In the genomic region with DNA sequence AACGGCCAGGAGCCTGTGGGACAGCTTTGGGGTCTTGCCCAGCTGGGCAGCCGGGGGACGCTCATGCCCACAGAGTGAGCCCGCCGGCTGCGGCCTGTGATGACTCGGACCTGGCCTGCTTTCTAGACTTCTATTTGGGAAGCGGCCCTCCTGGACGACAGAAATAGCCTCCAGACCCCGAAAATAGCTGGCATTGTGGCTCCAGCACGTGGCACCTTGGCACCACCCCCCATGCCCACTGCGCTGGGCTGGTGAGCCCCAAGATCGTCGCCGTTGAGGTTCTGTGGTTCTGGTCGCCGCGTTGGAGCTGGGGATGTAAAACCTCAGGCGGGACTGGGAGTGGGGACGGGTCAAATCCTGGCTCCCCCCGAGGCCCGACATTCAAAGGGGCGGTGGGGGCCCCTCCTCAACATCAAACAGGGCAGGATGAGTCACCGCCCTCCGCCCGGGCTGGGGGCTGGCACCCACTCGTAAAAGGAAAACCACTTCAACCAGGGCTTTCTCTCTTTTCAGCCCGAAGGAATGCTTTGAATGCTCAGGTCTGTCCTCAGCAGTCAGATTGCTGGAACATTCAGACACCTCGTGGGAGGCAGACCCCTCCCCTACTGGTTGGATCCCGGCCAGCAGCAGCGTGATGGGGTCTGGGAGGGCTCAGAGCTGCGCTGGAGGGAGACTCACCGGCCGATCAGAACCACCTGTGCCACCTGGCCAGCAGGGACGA, we compare ENCODE assay signal across 15 cellular contexts. TPM values are rescaled to one million over a fixed set of nuclear protein-coding genes. Genes with fewer than 3 reads are reported as not detected.
A peak's percentile ranks its signal among the peaks of the same experiment; 100 is the strongest.
DNase-seq lines count a peak whose midpoint lies in the region; ATAC-seq and TF ChIP-seq lines count a peak whose summit lies in the region.
"Had no signal": no experiment of that assay in that cellular context is flagged by ENCODE, and none has a peak within 500 bp of the region (broad histone marks: within the 10 kb centered on the region; RNA-seq: fewer than 3 reads in every experiment).

No MANE protein-coding gene starts in this region.

- H3F3A ChIP-seq in Loucy (ENCODE audit: low read depth), result no peaks in the 10 kb centered on the region

- H4K20me1 ChIP-seq in Loucy (ENCODE audit: insufficient read depth, low read length, poor library complexity, severe bottlenecking), result no peaks in the 10 kb centered on the region

- no peaks in the 10 kb centered on the region for H3K9me3 ChIP-seq in left ventricle myocardium inferior (replicated peaks)
- no peaks in the 10 kb centered on the region for H3K9me3 ChIP-seq in Loucy (ENCODE audit: insufficient read depth, low read depth, low read length)
- H3K9me3 ChIP-seq in thyroid gland, result no peaks in the 10 kb centered on the region
- H3K9me3 ChIP-seq in tibial artery, result no peaks in the 10 kb centered on the region
- no peaks in the 10 kb centered on the region for H3K9me3 ChIP-seq in tibial nerve
- H3K9me3 ChIP-seq: HAP-1 had no signal

- H3K79me2 ChIP-seq in Loucy (ENCODE audit: insufficient read depth, low read length), result no peaks in the 10 kb centered on the region

- H3K4me1 ChIP-seq in left ventricle myocardium inferior, result peaks cover 26% of the 10 kb centered on the region
- peaks cover 9% of the 10 kb centered on the region for H3K4me1 ChIP-seq in Loucy (ENCODE audit: insufficient read depth, low read length, poor library complexity, severe bottlenecking)
- peaks cover 0 to 15% of the 10 kb centered on the region in 2 donors for H3K4me1 ChIP-seq in thyroid gland
- peaks cover 0 to under 1% (median 0%) of the 10 kb centered on the region in 4 donors for H3K4me1 ChIP-seq in tibial artery
- no peaks in the 10 kb centered on the region for H3K4me1 ChIP-seq in tibial nerve
- H3K4me1 ChIP-seq: HAP-1 had no signal

- H3K27ac ChIP-seq in left ventricle myocardium inferior (replicated peaks), result no peak overlapping the region
- H3K27ac ChIP-seq in thyroid gland, result no peak overlapping the region
- no peak overlapping the region for H3K27ac ChIP-seq in tibial artery
- no peak overlapping the region for H3K27ac ChIP-seq in tibial nerve

- ATAC-seq in Right ventricle myocardium inferior, result peak; percentile 12
- peak; percentile 36 for ATAC-seq in left ventricle myocardium superior

- H3K27me3 ChIP-seq in left ventricle myocardium inferior (ENCODE audit: low read depth) (no peaks in the 10 kb centered on the region), Loucy (ENCODE audit: insufficient read depth, low read length, poor library complexity, severe bottlenecking) (no peaks in the 10 kb centered on the region), thyroid gland (no peaks in the 10 kb centered on the region), tibial artery (peaks cover 0 to 2% of the 10 kb centered on the region in 2 donors), tibial nerve (no peaks in the 10 kb centered on the region)

- intact Hi-C loops in Right ventricle myocardium inferior (cut with DNase I) (no loop called here), left ventricle myocardium inferior (cut with micrococcal nuclease) (no loop called here), left ventricle myocardium superior (cut with micrococcal nuclease) (no loop called here), thyroid gland (cut with DNase I) (no loop called here), tibial artery (cut with DNase I; ENCODE audit: low total_unique reads) (no loop called here)

- H3K9ac ChIP-seq in Loucy (ENCODE audit: low read depth, low read length, poor library complexity, severe bottlenecking), result no peak overlapping the region

- TF ChIP-seq POLR2A in thyroid gland (IDR thresholded peaks at IDR 0.05), result no peak
- TF ChIP-seq POLR2A in tibial nerve (IDR thresholded peaks at IDR 0.05), result no peak

- TF ChIP-seq CTCF in left ventricle myocardium inferior (IDR thresholded peaks at IDR 0.05; ENCODE audit: borderline replicate concordance) (no peak), Loucy (conservative IDR thresholded peaks at IDR 0.05; ENCODE audit: low read length) (no peak), thyroid gland (IDR thresholded peaks at IDR 0.05) (no peak), tibial artery (IDR thresholded peaks at IDR 0.05) (no peak), tibial nerve (IDR thresholded peaks at IDR 0.05) (no peak)

- no peak for TF ChIP-seq EP300 in tibial nerve (IDR thresholded peaks at IDR 0.05)

- WGBS in thyroid gland, 2 donors, result 43 to 63% methylated on average over 21 to 23 of the region's 35 CpGs
- WGBS in tibial nerve, 2 donors, result 58 to 62% methylated on average over 22 to 29 of the region's 35 CpGs

- H3K4me2 ChIP-seq in Loucy (ENCODE audit: low read depth, low read length, poor library complexity, severe bottlenecking), result peak overlapping the region; percentile 59

- DNase-seq in Right ventricle myocardium inferior (ENCODE audit: missing footprints) (no peak), left ventricle myocardium inferior (no peak), left ventricle myocardium superior (no peak), thyroid gland (peak; percentile 55 to 65), tibial artery (no peak), tibial nerve (ENCODE audit: low spot score in 2 of 2) (no peak)
- DNase-seq: CD4-positive, alpha-beta memory T cell; foreskin melanocyte; NCI-H1092; NCI-H526; SHP77 treated with DMSO at 0.1 percent for 48 hours; stimulated activated CD4-positive, alpha-beta T cell treated with anti-CD3 and anti-CD28 coated beads, Interleukin-4, amount 100 ng/mL, for 1 hour; stimulated activated naive CD4-positive, alpha-beta T cell had no signal

- H3K4me3 ChIP-seq in left ventricle myocardium inferior, result no peak overlapping the region
- H3K4me3 ChIP-seq in Loucy (ENCODE audit: low read length, poor library complexity, severe bottlenecking), result peak overlapping the region; percentile 30
- H3K4me3 ChIP-seq in thyroid gland (replicated peaks in 1 of 3), result no peak overlapping the region
- H3K4me3 ChIP-seq in tibial artery, result no peak overlapping the region
- no peak overlapping the region for H3K4me3 ChIP-seq in tibial nerve
- H3K4me3 ChIP-seq: HAP-1 had no signal

- H3K36me3 ChIP-seq in left ventricle myocardium inferior (no peaks in the 10 kb centered on the region), Loucy (ENCODE audit: insufficient read depth, low read length) (no peaks in the 10 kb centered on the region), thyroid gland (no peaks in the 10 kb centered on the region), tibial artery (no peaks in the 10 kb centered on the region), tibial nerve (no peaks in the 10 kb centered on the region)
- H3K36me3 ChIP-seq: HAP-1 had no signal

- H3K9me2 ChIP-seq in Loucy (replicated peaks; ENCODE audit: low read depth, low read length), result no peaks in the 10 kb centered on the region

- H2AFZ ChIP-seq in Loucy (ENCODE audit: low read length), result peak overlapping the region; percentile 84; the same call in 1 of the 2 replicates

RNA-seq across cellular contexts. Expression of a gene that starts 42.1 kb away (rescaled TPM):
- 39.8 TPM for total RNA-seq in Right ventricle myocardium inferior
- total RNA-seq in left ventricle myocardium inferior, result 34.3 TPM
- total RNA-seq in left ventricle myocardium superior, result 42.3 TPM
- 100 to 1,000 TPM; 148 to 250 (median 195) TPM for total RNA-seq in thyroid gland
- 100 to 1,000 TPM; 230 to 440 (median 337) TPM for total RNA-seq in tibial nerve

Comparison
In these comparisons a context has a peak if more than half of its experiments do, and no peak if none do; other contexts are left out.
1. DNase-seq: peak in thyroid gland (2 of 2); none in Right ventricle myocardium inferior (single experiment), left ventricle myocardium inferior (single experiment), left ventricle myocardium superior (single experiment), tibial artery (0 of 2) and tibial nerve (0 of 2).